7 cellular contexts compared by ENCODE assay signal in the genomic region with DNA sequence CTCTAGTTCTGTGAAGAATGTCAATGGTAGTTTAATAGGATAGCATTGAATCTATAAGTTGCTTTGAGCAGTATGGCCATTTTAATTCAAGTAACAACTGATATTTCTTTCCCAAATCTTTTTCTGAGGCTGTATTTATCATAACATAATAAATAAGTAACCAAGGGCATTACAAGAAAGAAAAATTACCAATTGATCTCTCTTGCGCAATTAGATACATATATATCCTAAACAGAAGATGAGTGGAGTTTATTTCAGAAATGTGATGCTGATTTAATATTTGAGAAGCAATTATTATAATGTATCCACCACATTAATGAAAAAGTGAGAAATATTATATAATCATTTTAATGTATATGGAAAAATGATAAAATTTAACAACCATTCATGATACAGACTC.
"Had no signal": no experiment of that assay in that cellular context is flagged by ENCODE, and none has a peak within 500 bp of the region (broad histone marks: within the 10 kb centered on the region; RNA-seq: fewer than 3 reads in every experiment).

No MANE protein-coding gene starts in this region.

- H3K4me3 ChIP-seq: K562 had no signal

- ATAC-seq: K562 had no signal

- H3K27ac ChIP-seq: HL-60, KMS-11 had no signal

- FAIRE-seq: HTR-8/SVneo, K562 had no signal

- H3K9ac ChIP-seq: KMS-11 had no signal

- DNase-seq: Karpas-422, KBM-7, KG1 had no signal

- H3K4me2 ChIP-seq: KMS-11 had no signal
